In genomic region chr11:35879361-35879760, GRCh38 we compare ENCODE assay signal across 6 cellular contexts.
"Had no signal": no experiment of that assay in that cellular context is flagged by ENCODE, and none has a peak within 500 bp of the region (broad histone marks: within the 10 kb centered on the region; RNA-seq: fewer than 3 reads in every experiment).

No MANE protein-coding gene starts in this region.

- H3K4me3 ChIP-seq: GM23338, K562 had no signal

- H3K4me2 ChIP-seq: GM23338 had no signal

- DNase-seq: H9, HCEC 1CT, IMR-90, KG1 had no signal
